8 cellular contexts compared by ENCODE assay signal in the genomic region with DNA sequence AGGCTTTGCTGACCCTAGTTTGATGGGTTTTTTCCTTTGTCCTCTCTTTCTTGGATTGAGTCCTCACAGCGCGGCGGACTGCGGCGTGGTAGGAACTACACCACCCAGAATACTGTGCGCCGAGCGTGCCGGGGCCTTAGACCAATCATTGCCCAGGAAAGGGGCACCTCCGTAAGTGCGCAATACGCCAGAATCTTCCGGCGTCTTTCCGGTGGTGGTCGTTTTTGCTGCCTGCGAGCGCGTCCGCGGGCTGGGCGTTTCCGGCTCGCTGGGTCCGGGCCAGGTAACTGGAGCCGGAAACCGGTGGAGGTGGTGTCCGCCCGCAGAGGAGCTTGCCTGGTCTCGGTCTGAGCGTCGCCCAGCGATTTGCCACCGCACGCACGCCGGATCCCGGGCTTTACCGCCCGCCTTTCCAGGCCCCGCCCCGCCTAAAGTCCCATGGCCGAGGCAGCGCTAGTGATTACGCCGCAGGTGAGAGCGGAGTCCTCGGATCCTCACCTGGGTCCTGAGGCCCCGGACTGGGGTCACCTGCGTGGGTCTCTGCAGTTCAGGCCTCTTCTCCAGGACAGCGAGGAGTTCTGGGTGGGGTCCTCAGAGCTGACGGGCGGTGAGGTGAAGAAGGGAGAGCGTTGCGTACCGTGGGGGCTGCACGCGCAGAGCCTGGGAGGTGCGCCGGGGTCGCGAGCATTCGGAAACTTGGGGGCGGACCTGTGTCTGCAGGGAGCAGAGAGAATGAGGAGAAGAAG. TPM values are rescaled to one million over a fixed set of nuclear protein-coding genes. Genes with fewer than 3 reads are reported as not detected.
DNase-seq lines count a peak whose midpoint lies in the region; ATAC-seq, FAIRE-seq and TF ChIP-seq lines count a peak whose summit lies in the region.

A gene (plus strand): TSS at position 221 of the 746 bp plus-strand sequence. CDS start 218 bp downstream, at position 439.

- H4K20me1 ChIP-seq in H1 (replicated peaks in 1 of 2; ENCODE audit: control insufficient read depth in 1 of 2, insufficient read depth in 2 of 2, low read length in 2 of 2), result peaks cover 0 to 2% of the 10 kb centered on the region in 2 experiments

- peak within 1 kb of the TSS; percentile 95 for H3K4me3 Mint-ChIP-seq in memory B cell

- peak within 1 kb of the TSS; percentile 97 for H4K8ac ChIP-seq in H1 (ENCODE audit: extremely low read depth, insufficient read depth, low read length)

- peaks cover 4% of the 10 kb centered on the region; the same call in 1 of the 2 replicates for H3K23me2 ChIP-seq in H1 (ENCODE audit: low read depth, low read length)

- peak within 1 kb of the TSS; percentile 32 for H3K56ac ChIP-seq in H1 (replicated peaks; ENCODE audit: insufficient read length, low read depth, low read length)

- H2BK12ac ChIP-seq in H1 (ENCODE audit: low read depth, low read length), result no peak within 1 kb of the TSS

- peaks cover 10% of the 10 kb centered on the region for H3K9me3 Mint-ChIP-seq in memory B cell

- ATAC-seq in GM19328 (IDR thresholded peaks at IDR 0.05; ENCODE audit: unreplicated experiment), result peak; percentile 96
- peak; percentile 94 for ATAC-seq in HG03469 (IDR thresholded peaks at IDR 0.05; ENCODE audit: unreplicated experiment)
- peak; percentile 98 for ATAC-seq in memory B cell (ENCODE audit: low read depth)

- no peak within 1 kb of the TSS for H3K4ac ChIP-seq in H1 (replicated peaks; ENCODE audit: insufficient read length, low read depth, low read length)

- peak within 1 kb of the TSS; percentile 83 for H2AFZ ChIP-seq in H1 (ENCODE audit: low read length)

- peaks cover 14% of the 10 kb centered on the region for H3K4me1 Mint-ChIP-seq in memory B cell

- no peak for TF ChIP-seq POLR2A in H1 (IDR thresholded peaks at IDR 0.05; ENCODE audit: control extremely low read depth in 1 of 2, low read depth in 2 of 2, low read length in 2 of 2)

- peak within 1 kb of the TSS; percentile 83 to 95 (median 91) for H3K4me3 ChIP-seq in H1 (ENCODE audit: extremely low read depth in 1 of 4, insufficient read depth in 2 of 4, low read depth in 3 of 4, low read length in 4 of 4)

- POLR2A ChIA-PET in H1 (lab: Charles Lee; ENCODE audit: partially characterized antibody), result interaction anchor here (0.5 to 1.2 kb wide), 10 partner anchors 16 to 355 kb away, joined by 3 read pairs; a partner anchor contains a TSS

- CTCF ChIA-PET in H1 (lab: Charles Lee; ENCODE audit: partially characterized antibody), result interaction anchor here (0.5 kb wide), 1 partner anchor 102 kb away, joined by 4 read pairs; no protein-coding TSS in a partner anchor

- DNase-seq in C1 segment of cervical spinal cord (lab: John Stamatoyannopoulos, UW), result peak; percentile 26 to 91 (median 63)
- peak; percentile 96 for DNase-seq in NCI-H82 (lab: John Stamatoyannopoulos, UW)
- DNase-seq in activated CD8-positive, alpha-beta memory T cell treated with anti-CD3 and anti-CD28 coated beads for 24 hours, result peak; percentile 92
- peak; percentile 85 to 87 for DNase-seq in H1 (ENCODE audit: low read depth in 1 of 2, low spot score in 2 of 2)
- DNase-seq in memory B cell (ENCODE audit: low spot score in 2 of 2), result peak; percentile 71 to 81
- DNase-seq in stimulated activated CD4-positive, alpha-beta T cell treated with anti-CD3 and anti-CD28 coated beads, TNF-alpha, amount 100 ng/mL, for 48 hours (ENCODE audit: low read depth in 3 of 3), result peak; percentile 79 to 85 (median 80)

- H4K91ac ChIP-seq in H1 (replicated peaks; ENCODE audit: insufficient read length, low read length), result no peak within 1 kb of the TSS

- H2BK5ac ChIP-seq in H1 (ENCODE audit: low read depth, low read length), result 0 out of 2 replicates have a peak within 1 kb of the TSS, but pooled peaks have one; percentile 77

- no peaks in the 10 kb centered on the region; a peak in 1 of 4 replicates for H3K9me3 ChIP-seq in H1 (ENCODE audit: insufficient read depth in 2 of 2, low read depth in 1 of 2, low read length in 1 of 2)

- peaks cover 0 to 10% (median 4%) of the 10 kb centered on the region in 4 experiments; a peak in 4 of 8 replicates for H3K36me3 ChIP-seq in H1 (ENCODE audit: control insufficient read depth in 2 of 4, insufficient read depth in 4 of 4, low read length in 3 of 4)

- H3K4me2 ChIP-seq in H1 (ENCODE audit: insufficient read depth in 1 of 2, low read depth in 2 of 2, low read length in 2 of 2), result peak within 1 kb of the TSS; percentile 60 to 88

- no peaks in the 10 kb centered on the region for H3K27me3 ChIP-seq in H1 (replicated peaks in 1 of 4; ENCODE audit: control insufficient read depth in 3 of 4, extremely low read depth in 1 of 4, insufficient read depth in 3 of 4, low read length in 3 of 4)

- H3K79me1 ChIP-seq in H1 (ENCODE audit: low read depth, low read length), result peaks cover 6% of the 10 kb centered on the region

- H3K4me1 ChIP-seq in H1 (replicated peaks in 1 of 4; ENCODE audit: control insufficient read depth in 3 of 4, insufficient read depth in 4 of 4, low read length in 3 of 4), result peaks cover 0 to 3% (median 2%) of the 10 kb centered on the region in 4 experiments; a peak in 2 of 7 replicates

- TF ChIP-seq EP300 in H1 (IDR thresholded peaks at IDR 0.05; ENCODE audit: borderline replicate concordance in 1 of 2, low read depth in 2 of 2, low read length in 2 of 2), result peak in 1 of 2 experiments; percentile 58; a peak in 1 of 3 replicates

- no peak for TF ChIP-seq CTCF in H1 (IDR thresholded peaks at IDR 0.05; ENCODE audit: control extremely low read depth in 1 of 3, insufficient read depth in 1 of 3, low read depth in 1 of 3, low read length in 3 of 3)

- peaks cover 8 to 32% of the 10 kb centered on the region in 2 experiments for H3K79me2 ChIP-seq in H1 (ENCODE audit: control insufficient read depth in 1 of 2, insufficient read depth in 2 of 2, low read length in 2 of 2)

- H2BK120ac ChIP-seq in H1 (replicated peaks; ENCODE audit: low read depth, low read length), result no peak within 1 kb of the TSS

- H3K36me3 Mint-ChIP-seq in memory B cell, result peaks cover 27% of the 10 kb centered on the region

- FAIRE-seq in H1 (lab: Jason Lieb, UNC), result peak; percentile 92

- H3K27ac Mint-ChIP-seq in memory B cell, result peak within 1 kb of the TSS; percentile 94

- H3K14ac ChIP-seq in H1 (ENCODE audit: insufficient read length), result no peak within 1 kb of the TSS

- peak within 1 kb of the TSS; percentile 62; the same call in 1 of the 2 replicates for H3K27ac ChIP-seq in H1 (ENCODE audit: low read depth, low read length)

- H3K27me3 Mint-ChIP-seq in memory B cell, result no peaks in the 10 kb centered on the region

- 2% methylated on average over 57 of the region's 64 CpGs; no CpG with 5 or more reads in 1 of the 2 experiments for WGBS in H1 (ENCODE audit: extremely low coverage in 1 of 2, insufficient coverage in 1 of 2, insufficient read length in 1 of 2, insufficient replicate concordance in 2 of 2, low coverage in 1 of 2, low lambda C conversion rate in 2 of 2, missing lambda C conversion rate in 1 of 2), 2 experiments

- peak within 1 kb of the TSS; percentile 53; the same call in 1 of the 2 replicates for H3K18ac ChIP-seq in H1 (ENCODE audit: extremely low read depth, low read length)

- H2BK15ac ChIP-seq in H1 (ENCODE audit: low read length), result no peak within 1 kb of the TSS

- peak within 1 kb of the TSS in 3 of 4 experiments; percentile 73 to 89 (median 77); a peak in 6 of 7 replicates for H3K9ac ChIP-seq in H1 (replicated peaks in 1 of 4; ENCODE audit: extremely low read depth in 1 of 4, low read depth in 3 of 4, low read length in 3 of 4)

- no peak; a peak in 1 of 4 replicates for TF ChIP-seq RAD21 in H1 (IDR thresholded peaks at IDR 0.05 in 1 of 2, conservative IDR thresholded peaks at IDR 0.05 in 1 of 2; ENCODE audit: low read depth in 2 of 2, low read length in 2 of 2)

- H3K23ac ChIP-seq in H1 (ENCODE audit: insufficient read length), result no peak within 1 kb of the TSS

- H4K5ac ChIP-seq in H1 (ENCODE audit: insufficient read length, low read depth, low read length), result peak within 1 kb of the TSS; percentile 78

- H2AK5ac ChIP-seq in H1 (ENCODE audit: low read depth, low read length), result no peak within 1 kb of the TSS

- no peak within 1 kb of the TSS for H2BK20ac ChIP-seq in H1 (ENCODE audit: low read length)

TF ChIP-seq in H1, 55 proteins besides CTCF, POLR2A, EP300 and RAD21 (continues in another document):
- TF ChIP-seq SIX5 (IDR thresholded peaks at IDR 0.05; ENCODE audit: low read depth, low read length), result peak; percentile 82
- no peak for TF ChIP-seq MAFK (IDR thresholded peaks at IDR 0.05; ENCODE audit: low read depth, low read length)
- peak; percentile 62; the same call in 1 of the 2 replicates for TF ChIP-seq RBBP5 (IDR thresholded peaks at IDR 0.05; ENCODE audit: borderline replicate concordance, low read depth, low read length)
- TF ChIP-seq JUN (IDR thresholded peaks at IDR 0.05; ENCODE audit: low read depth, low read length), result no peak
- TF ChIP-seq SIN3A (conservative IDR thresholded peaks at IDR 0.05 in 1 of 2, IDR thresholded peaks at IDR 0.05 in 1 of 2; ENCODE audit: low read depth in 1 of 2, low read length in 2 of 2), result peak; percentile 39 to 83; a peak in 2 of 4 replicates
- TF ChIP-seq SP1 (IDR thresholded peaks at IDR 0.05; ENCODE audit: low read depth, low read length), result no peak
- TF ChIP-seq SAP30 (IDR thresholded peaks at IDR 0.05; ENCODE audit: insufficient read depth, insufficient replicate concordance, low read length), result peak; percentile 33
- no peak for TF ChIP-seq EZH2 (IDR thresholded peaks at IDR 0.05; ENCODE audit: low read depth, low read length, severe bottlenecking)
- TF ChIP-seq SUZ12 (IDR thresholded peaks at IDR 0.05; ENCODE audit: low read length), result no peak
- 0 out of 2 replicates have a peak, but pooled peaks have one; percentile 30 for TF ChIP-seq SRF (IDR thresholded peaks at IDR 0.05; ENCODE audit: low read depth, low read length)
- TF ChIP-seq KDM5A (IDR thresholded peaks at IDR 0.05; ENCODE audit: low read length), result 0 out of 2 replicates have a peak, but pooled peaks have one; percentile 8
- TF ChIP-seq NRF1 (IDR thresholded peaks at IDR 0.05; ENCODE audit: low read depth, low read length), result no peak
- peak; percentile 72 for TF ChIP-seq PHF8 (conservative IDR thresholded peaks at IDR 0.05; ENCODE audit: low read depth, low read length)
- no peak for TF ChIP-seq SP2 (IDR thresholded peaks at IDR 0.05; ENCODE audit: low read length)
- TF ChIP-seq FOSL1 (IDR thresholded peaks at IDR 0.05; ENCODE audit: insufficient read depth, low read depth, low read length), result no peak

RNA-seq across cellular contexts. Expression of the gene that starts here (rescaled TPM):
- 9.7 and 10.4 TPM in 2 replicates for total RNA-seq in H1 (2021; fragmentation: NEBNext Ultra II Directional; extraction: Animal tissue kit (Norgen Biotek cat#: 25700))
- polyA plus RNA-seq in H1 (2011; rRNA removed), result 3.0 and 4.3 TPM in 2 replicates
- polyA plus RNA-seq in H1 (2011; cell fraction: cytosol; rRNA removed), result 5.4 TPM
- 4.5 TPM for polyA plus RNA-seq in H1 (2011; cell fraction: nucleus; rRNA removed)
- 5.4 to 8.9 TPM (median 5.9 TPM) in 4 replicates for polyA plus RNA-seq in H1 (2012, experiment 1 of 2)
- polyA plus RNA-seq in H1 (2012, experiment 2 of 2), result 0.55 TPM
- 5.1 TPM for polyA plus RNA-seq in H1 (2013, experiment 1 of 2)
- 4.9 TPM for polyA plus RNA-seq in H1 (2013, experiment 2 of 2)
- polyA minus RNA-seq in H1 (2011; rRNA and poly(A)+ RNA removed), result 12.5 and 16.8 TPM in 2 replicates
- polyA minus RNA-seq in H1 (2011; cell fraction: cytosol; rRNA and poly(A)+ RNA removed), result 9.9 TPM
- polyA minus RNA-seq in H1 (2011; cell fraction: nucleus; rRNA and poly(A)+ RNA removed), result 11.5 TPM

Comparison
In these comparisons a context has a peak if more than half of its experiments do, and no peak if none do; other contexts are left out.
1. Peak in every context shown above with its lines: DNase-seq, ATAC-seq, H3K4me3 ChIP-seq and H3K27ac ChIP-seq.